ENCODE assay signal across 27 cellular contexts in the genomic region with DNA sequence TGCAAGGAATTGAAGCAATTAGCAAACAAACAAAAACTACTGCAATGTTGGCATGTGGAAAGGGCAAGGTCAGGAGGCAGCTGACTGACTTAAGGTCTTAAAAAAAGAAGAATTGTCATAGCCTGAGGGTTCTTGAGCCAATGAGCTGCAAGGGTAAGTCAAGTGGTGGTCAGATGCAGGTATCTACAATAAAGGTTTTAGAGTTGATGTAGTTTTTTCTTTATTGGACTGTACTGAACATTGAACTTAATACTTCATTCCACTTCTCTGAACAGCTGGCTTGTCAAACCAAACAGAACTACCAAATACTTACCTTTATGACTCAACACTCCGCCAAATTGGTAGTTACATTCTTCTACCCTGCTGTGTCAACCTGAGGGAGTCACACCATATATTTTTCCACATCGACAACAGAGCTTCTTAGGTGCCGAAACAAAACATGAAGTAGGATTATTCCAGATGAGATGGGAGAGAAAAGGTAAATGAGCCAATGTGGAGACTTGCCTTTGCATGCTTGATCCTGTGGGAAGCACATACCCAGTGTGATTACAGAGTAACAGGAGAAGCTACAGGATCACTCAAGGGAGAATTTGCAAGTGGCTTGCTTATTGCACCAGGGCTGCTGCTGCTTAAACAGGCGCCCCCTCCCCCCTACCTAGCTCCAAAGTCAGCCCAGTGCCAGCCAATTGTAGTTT. TPM values are rescaled to one million over a fixed set of nuclear protein-coding genes. Genes with fewer than 3 reads are reported as not detected.
DNase-seq lines count a peak whose midpoint lies in the region; ATAC-seq and TF ChIP-seq lines count a peak whose summit lies in the region.
"Had no signal": no experiment of that assay in that cellular context is flagged by ENCODE, and none has a peak within 500 bp of the region (broad histone marks: within the 10 kb centered on the region; RNA-seq: fewer than 3 reads in every experiment).

No MANE protein-coding gene starts in this region.

- peaks cover 0 to 4% of the 10 kb centered on the region in 2 donors for H3K4me1 ChIP-seq in lung (ENCODE audit: control insufficient read depth in 2 of 2, insufficient read depth in 2 of 2, low read length in 2 of 2)
- H3K4me1 ChIP-seq: A549, esophagus muscularis mucosa, neural progenitor cell, prostate gland, stomach had no signal

- no peak overlapping the region for H3K27ac ChIP-seq in lung (ENCODE audit: low read depth in 1 of 2, low read length in 1 of 2)
- H3K27ac ChIP-seq: A549, C4-2B, esophagus muscularis mucosa, neural progenitor cell, prostate gland, stomach, VCaP had no signal

- H3K27me3 ChIP-seq in lung (ENCODE audit: control insufficient read depth, insufficient read depth) = no peaks in the 10 kb centered on the region
- H3K27me3 ChIP-seq: esophagus muscularis mucosa, neural progenitor cell had no signal

- WGBS in lung, 2 donors = 43 to 58% methylated on average over 4 of the region's 4 CpGs

- peak; percentile 54 for ATAC-seq in lung (ENCODE audit: insufficient read depth, low FRiP score)
- no peak for ATAC-seq in left lobe of liver
- ATAC-seq in stimulated activated naive CD8-positive, alpha-beta T cell treated with anti-CD3 and anti-CD28 coated beads, Interleukin-15, amount 100 ng/mL, for 72 hours = no peak
- no peak for ATAC-seq in GM21723 (IDR thresholded peaks at IDR 0.05; ENCODE audit: unreplicated experiment)
- ATAC-seq in HG02798 (IDR thresholded peaks at IDR 0.05; ENCODE audit: poor library complexity, unreplicated experiment) = no peak
- ATAC-seq: A549, left colon had no signal

- no peaks in the 10 kb centered on the region for H3K9me3 ChIP-seq in lung (ENCODE audit: control insufficient read depth in 2 of 2, insufficient read depth in 1 of 2, low read length in 1 of 2)
- H3K9me3 ChIP-seq: A549, esophagus muscularis mucosa, prostate gland, stomach had no signal

- H3K27me3 Mint-ChIP-seq in stimulated activated naive CD8-positive, alpha-beta T cell treated with anti-CD3 and anti-CD28 coated beads, Interleukin-15, amount 100 ng/mL, for 72 hours = no peaks in the 10 kb centered on the region
- H3K27me3 Mint-ChIP-seq: activated CD4-positive, alpha-beta memory T cell treated with anti-CD3 and anti-CD28 coated beads for 36 hours; central memory CD8-positive, alpha-beta T cell had no signal

- no peak for TF ChIP-seq CTCF in AG10803 (conservative IDR thresholded peaks at IDR 0.05; ENCODE audit: low read length)
- no peak for TF ChIP-seq CTCF in choroid plexus epithelial cell (conservative IDR thresholded peaks at IDR 0.05; ENCODE audit: low read depth, low read length)
- TF ChIP-seq CTCF in lung (IDR thresholded peaks at IDR 0.05; ENCODE audit: control extremely low read depth, extremely low read depth) = no peak

- peak; percentile 17 for DNase-seq in AG10803 (ENCODE audit: low read depth)
- peak; percentile 67 for DNase-seq in M059J (ENCODE audit: low read depth)
- DNase-seq in choroid plexus epithelial cell (ENCODE audit: low read depth) = peak; percentile 51
- DNase-seq in lung (ENCODE audit: low spot score) = no peak
- DNase-seq in left lobe of liver (ENCODE audit: low spot score) = no peak
- DNase-seq in stimulated activated naive CD8-positive, alpha-beta T cell treated with anti-CD3 and anti-CD28 coated beads, Interleukin-15, amount 100 ng/mL, for 72 hours = no peak
- DNase-seq: activated CD4-positive, alpha-beta memory T cell treated with anti-CD3 and anti-CD28 coated beads for 36 hours; activated T-cell treated with anti-CD3 and anti-CD28 coated beads for 4 hours; amniotic stem cell; GDM1; HFFc6; left colon; NCI-H146; NCI-H345; small intestine; stimulated activated CD4-positive, alpha-beta T cell treated with anti-CD3 and anti-CD28 coated beads, Interleukin-4, amount 100 ng/mL, for 1 hour; stomach had no signal

- no peak overlapping the region for H3K27ac Mint-ChIP-seq in stimulated activated naive CD8-positive, alpha-beta T cell treated with anti-CD3 and anti-CD28 coated beads, Interleukin-15, amount 100 ng/mL, for 72 hours
- H3K27ac Mint-ChIP-seq: activated CD4-positive, alpha-beta memory T cell treated with anti-CD3 and anti-CD28 coated beads for 36 hours; HFFc6; neural progenitor cell; T-helper 1 cell treated with Interleukin-12 subunit alpha and Interleukin-12 subunit beta and Interleukin-4 antibody, amounts not matched to agents 30 μg/mL and 1 μg/mL, for 36 hours had no signal

- no peaks in the 10 kb centered on the region for H3K36me3 ChIP-seq in lung (ENCODE audit: control insufficient read depth in 2 of 2, insufficient read depth in 2 of 2, low read length in 2 of 2)
- H3K36me3 ChIP-seq: esophagus muscularis mucosa, neural progenitor cell, prostate gland, stomach had no signal

- H3K9me3 Mint-ChIP-seq in stimulated activated naive CD8-positive, alpha-beta T cell treated with anti-CD3 and anti-CD28 coated beads, Interleukin-15, amount 100 ng/mL, for 72 hours = no peaks in the 10 kb centered on the region
- H3K9me3 Mint-ChIP-seq: activated CD4-positive, alpha-beta memory T cell treated with anti-CD3 and anti-CD28 coated beads for 36 hours; central memory CD8-positive, alpha-beta T cell; HFFc6; T-helper 1 cell treated with Interleukin-12 subunit alpha and Interleukin-12 subunit beta and Interleukin-4 antibody, amounts not matched to agents 30 μg/mL and 1 μg/mL, for 36 hours had no signal

- no peak overlapping the region for H3K4me3 Mint-ChIP-seq in stimulated activated naive CD8-positive, alpha-beta T cell treated with anti-CD3 and anti-CD28 coated beads, Interleukin-15, amount 100 ng/mL, for 72 hours
- H3K4me3 Mint-ChIP-seq: activated CD4-positive, alpha-beta memory T cell treated with anti-CD3 and anti-CD28 coated beads for 36 hours; central memory CD8-positive, alpha-beta T cell; HFFc6; neural progenitor cell; T-helper 1 cell treated with Interleukin-12 subunit alpha and Interleukin-12 subunit beta and Interleukin-4 antibody, amounts not matched to agents 30 μg/mL and 1 μg/mL, for 36 hours had no signal

- H3K4me3 ChIP-seq in AG10803 (ENCODE audit: low read length) (no peak overlapping the region), choroid plexus epithelial cell (ENCODE audit: low read depth, low read length) (no peak overlapping the region), lung (no peak overlapping the region)
- H3K4me3 ChIP-seq: A549, esophagus muscularis mucosa, neural progenitor cell, prostate gland, stomach had no signal

- no peaks in the 10 kb centered on the region for H3K4me1 Mint-ChIP-seq in stimulated activated naive CD8-positive, alpha-beta T cell treated with anti-CD3 and anti-CD28 coated beads, Interleukin-15, amount 100 ng/mL, for 72 hours
- H3K4me1 Mint-ChIP-seq: central memory CD8-positive, alpha-beta T cell; neural progenitor cell had no signal

RNA-seq across cellular contexts. Expression of a gene that starts 35.3 kb away (rescaled TPM):
- not detected in 2 replicates for total RNA-seq in M059J (2014; rRNA removed; shearing (Covaris generic))
- total RNA-seq in lung = 1 to 10 TPM in 1 of 2 donors, not detected in 1; 1.5 TPM
- polyA plus RNA-seq in lung = under 1 TPM in 1 of 2 donors, not detected in 1; 0.26 TPM
- total RNA-seq in left lobe of liver = not detected
- total RNA-seq: activated CD4-positive, alpha-beta memory T cell treated with anti-CD3 and anti-CD28 coated beads for 36 hours; HFFc6 had no signal
- polyA plus RNA-seq: A549, stomach had no signal

Comparison
In these comparisons a context has a peak if more than half of its experiments do, and no peak if none do; other contexts are left out.
1. DNase-seq: peak in AG10803 (single experiment), M059J (single experiment) and choroid plexus epithelial cell (single experiment); none in lung (single experiment), left lobe of liver (single experiment) and stimulated activated naive CD8-positive, alpha-beta T cell treated with anti-CD3 and anti-CD28 coated beads, Interleukin-15, amount 100 ng/mL, for 72 hours (0 of 2).